In genomic region chrX:13752141-13752540, GRCh38 we compare ENCODE assay signal across 18 cellular contexts.
"Had no signal": no experiment of that assay in that cellular context is flagged by ENCODE, and none has a peak within 500 bp of the region (broad histone marks: within the 10 kb centered on the region; RNA-seq: fewer than 3 reads in every experiment).

No MANE protein-coding gene starts in this region.

- H3K27me3 Mint-ChIP-seq: activated CD4-positive, alpha-beta memory T cell treated with anti-CD3 and anti-CD28 coated beads for 36 hours; activated naive CD8-positive, alpha-beta T cell treated with anti-CD3 and anti-CD28 coated beads for 36 hours; naive thymus-derived CD4-positive, alpha-beta T cell; type B pancreatic cell had no signal

- H3K4me3 Mint-ChIP-seq: activated CD4-positive, alpha-beta memory T cell treated with anti-CD3 and anti-CD28 coated beads for 36 hours; activated naive CD8-positive, alpha-beta T cell treated with anti-CD3 and anti-CD28 coated beads for 36 hours; type B pancreatic cell had no signal

- H3K4me3 ChIP-seq: ascending aorta, colonic mucosa, gastrocnemius medialis, lower lobe of right lung, psoas muscle had no signal

- H3K27me3 ChIP-seq: ascending aorta, colonic mucosa, gastrocnemius medialis had no signal

- H3K4me1 ChIP-seq: ascending aorta, colonic mucosa, gastrocnemius medialis, lower lobe of right lung, psoas muscle had no signal

- H3K9me3 ChIP-seq: ascending aorta, colonic mucosa, gastrocnemius medialis, lower lobe of right lung, psoas muscle had no signal

- H3K9me3 Mint-ChIP-seq: activated CD4-positive, alpha-beta memory T cell treated with anti-CD3 and anti-CD28 coated beads for 36 hours; activated naive CD8-positive, alpha-beta T cell treated with anti-CD3 and anti-CD28 coated beads for 36 hours; naive thymus-derived CD4-positive, alpha-beta T cell; type B pancreatic cell had no signal

- DNase-seq: activated CD4-positive, alpha-beta memory T cell treated with anti-CD3 and anti-CD28 coated beads for 36 hours; activated CD4-positive, CD25-positive, alpha-beta regulatory T cell treated with anti-CD3 and anti-CD28 coated beads, Interleukin-2, amount 50 U/mL, for 72 hours; activated gamma-delta T cell treated with Interleukin-2 at 50 U/mL for 16 hours; activated naive CD8-positive, alpha-beta T cell treated with anti-CD3 and anti-CD28 coated beads for 36 hours; activated T-cell treated with anti-CD3 and anti-CD28 coated beads, Interleukin-2, amount 50 U/mL, for 48 hours; colonic mucosa; effector CD4-positive, alpha-beta T cell; gastrocnemius medialis; kidney glomerular epithelial cell; lower lobe of right lung; naive thymus-derived CD4-positive, alpha-beta T cell; nucleus accumbens; psoas muscle; stimulated activated CD4-positive, alpha-beta T cell treated with anti-CD3 and anti-CD28 coated beads, Interleukin-2, amount 100 ng/mL, for 24 hours; stimulated activated naive CD4-positive, alpha-beta T cell had no signal

- ATAC-seq: lower lobe of right lung; naive thymus-derived CD4-positive, alpha-beta T cell; psoas muscle; sciatic nerve had no signal

- H3K27ac ChIP-seq: ascending aorta, colonic mucosa, gastrocnemius medialis, lower lobe of right lung, psoas muscle had no signal

- H3K36me3 ChIP-seq: colonic mucosa had no signal

- H3K27ac Mint-ChIP-seq: activated CD4-positive, alpha-beta memory T cell treated with anti-CD3 and anti-CD28 coated beads for 36 hours; type B pancreatic cell had no signal
